8 cellular contexts compared by ENCODE assay signal in genomic region chr1:93179886-93180722, GRCh38. TPM values are rescaled to one million over a fixed set of nuclear protein-coding genes. Genes with fewer than 3 reads are reported as not detected.
A peak's percentile ranks its signal among the peaks of the same experiment; 100 is the strongest.
DNase-seq lines count a peak whose midpoint lies in the region; ATAC-seq and TF ChIP-seq lines count a peak whose summit lies in the region.

Gene TMED5, minus strand, starts transcription at chr1:93180413. Its CDS starts 171 bp downstream, at chr1:93180242.

- no peaks in the 10 kb centered on the region for H3K9me3 Mint-ChIP-seq in activated T-cell treated with anti-CD3 and anti-CD28 coated beads, Interleukin-2, amount 50 U/mL, for 4 hours

- intact Hi-C loops in Panc1 (cut with micrococcal nuclease; ENCODE audit: unreplicated experiment), result no loop called here

- H4K20me1 ChIP-seq in DND-41 (ENCODE audit: insufficient read depth, low read length) (peaks cover 26% of the 10 kb centered on the region), KMS-11 (ENCODE audit: insufficient read depth) (no peaks in the 10 kb centered on the region; the same call in 1 of the 2 replicates)

- H2AFZ ChIP-seq in DND-41 (ENCODE audit: low read depth, low read length) (peak within 1 kb of the TSS; percentile 81), KMS-11 (ENCODE audit: low read depth) (peak within 1 kb of the TSS; percentile 71)

- peak within 1 kb of the TSS; percentile 97 for H3K4me3 Mint-ChIP-seq in activated T-cell treated with anti-CD3 and anti-CD28 coated beads, Interleukin-2, amount 50 U/mL, for 4 hours

- ATAC-seq in DND-41 (ENCODE audit: insufficient read depth, low read depth) (peak; percentile 85), GM21737 (IDR thresholded peaks at IDR 0.05; ENCODE audit: unreplicated experiment) (peak; percentile 84), Panc1 (peak; percentile 98)
- ATAC-seq in activated T-cell treated with anti-CD3 and anti-CD28 coated beads, Interleukin-2, amount 50 U/mL, for 4 hours, result peak; percentile 88 to 90

- H3K4me1 Mint-ChIP-seq in activated T-cell treated with anti-CD3 and anti-CD28 coated beads, Interleukin-2, amount 50 U/mL, for 4 hours (ENCODE audit: low read depth), result peaks cover 50% of the 10 kb centered on the region

- peaks cover 21% of the 10 kb centered on the region for H3K36me3 Mint-ChIP-seq in activated T-cell treated with anti-CD3 and anti-CD28 coated beads, Interleukin-2, amount 50 U/mL, for 4 hours (ENCODE audit: insufficient read depth)

- BruUV-seq in Panc1 (replicated peaks; lab: Mats Ljungman, UMichigan), result no TSS peak

- CTCF ChIA-PET in Panc1 (lab: Charles Lee), result no interaction called here

- H3K79me2 ChIP-seq in DND-41 (ENCODE audit: insufficient read depth, low read length) (peaks cover 92% of the 10 kb centered on the region), KMS-11 (ENCODE audit: insufficient read depth, low read depth) (peaks cover 67% of the 10 kb centered on the region)

- no peaks in the 10 kb centered on the region for H3K27me3 ChIP-seq in DND-41 (ENCODE audit: insufficient read depth, low read length, poor library complexity)
- H3K27me3 ChIP-seq in KMS-11 (ENCODE audit: insufficient read depth, low read depth), result no peaks in the 10 kb centered on the region
- H3K27me3 ChIP-seq in Panc1 (ENCODE audit: control insufficient read depth, insufficient read depth, low read length), result no peaks in the 10 kb centered on the region
- no peaks in the 10 kb centered on the region for H3K27me3 ChIP-seq in esophagus (ENCODE audit: control insufficient read depth in 1 of 2, insufficient read depth in 2 of 2, low read length in 2 of 2)
- H3K27me3 ChIP-seq in mucosa of stomach (ENCODE audit: control insufficient read depth, insufficient read depth, low read length), result no peaks in the 10 kb centered on the region

- DNase-seq in DND-41, result peak; percentile 98
- DNase-seq in Panc1 (ENCODE audit: low read depth, low spot score), result peak; percentile 78
- peak; percentile 92 for DNase-seq in activated T-cell treated with anti-CD3 and anti-CD28 coated beads, Interleukin-2, amount 50 U/mL, for 4 hours
- DNase-seq in stimulated activated CD8-positive, alpha-beta memory T cell treated with anti-CD3 and anti-CD28 coated beads, Interleukin-7, amount 100 ng/mL, for 1 hour (ENCODE audit: low read depth in 2 of 2), result peak; percentile 87 to 94

- H3K4me3 ChIP-seq in DND-41 (ENCODE audit: low read depth in 1 of 2, low read length in 2 of 2), result peak within 1 kb of the TSS; percentile 45 to 82
- peak within 1 kb of the TSS; percentile 47 for H3K4me3 ChIP-seq in KMS-11 (IDR thresholded peaks at IDR 0.05; ENCODE audit: insufficient read depth, low read depth, low read length)
- peak within 1 kb of the TSS; percentile 58 to 88 for H3K4me3 ChIP-seq in Panc1 (ENCODE audit: low read depth in 2 of 2, low read length in 2 of 2)
- peak within 1 kb of the TSS; percentile 82 to 91 for H3K4me3 ChIP-seq in esophagus (ENCODE audit: low read depth in 1 of 2, low read length in 2 of 2)
- H3K4me3 ChIP-seq in mucosa of stomach (ENCODE audit: low read length), result peak within 1 kb of the TSS; percentile 100

- peak; percentile 13 for TF ChIP-seq CTCF in DND-41 (IDR thresholded peaks at IDR 0.05; ENCODE audit: borderline replicate concordance, extremely low read depth, low read length, poor library complexity, severe bottlenecking)
- no peak for TF ChIP-seq CTCF in KMS-11 (conservative IDR thresholded peaks at IDR 0.05; ENCODE audit: low read depth, low read length)
- TF ChIP-seq CTCF in Panc1 (IDR thresholded peaks at IDR 0.05), result no peak

- H3K27me3 Mint-ChIP-seq in activated T-cell treated with anti-CD3 and anti-CD28 coated beads, Interleukin-2, amount 50 U/mL, for 4 hours (ENCODE audit: low read depth), result no peaks in the 10 kb centered on the region

- POLR2A ChIA-PET in Panc1 (lab: Charles Lee), result no interaction called here

- H3K9ac ChIP-seq in DND-41 (ENCODE audit: low read depth, low read length), result peak within 1 kb of the TSS; percentile 96
- peak within 1 kb of the TSS; percentile 82 for H3K9ac ChIP-seq in KMS-11
- peak within 1 kb of the TSS; percentile 99 for H3K9ac ChIP-seq in mucosa of stomach (ENCODE audit: low read length)

- H3K9me3 ChIP-seq in DND-41 (ENCODE audit: insufficient read depth, low read length, severe bottlenecking) (no peaks in the 10 kb centered on the region), Panc1 (ENCODE audit: control insufficient read depth, insufficient read depth, low read depth, low read length) (no peaks in the 10 kb centered on the region), esophagus (ENCODE audit: control insufficient read depth in 2 of 2, insufficient read depth in 1 of 2, low read depth in 1 of 2, low read length in 1 of 2) (no peaks in the 10 kb centered on the region), mucosa of stomach (ENCODE audit: control insufficient read depth, low read length) (no peaks in the 10 kb centered on the region)

- 0 to 1% methylated on average over 78 of the region's 78 CpGs for WGBS in esophagus, 2 donors

- H3K4me2 ChIP-seq in DND-41 (ENCODE audit: insufficient read depth, low read length) (peak within 1 kb of the TSS; percentile 87), KMS-11 (peak within 1 kb of the TSS; percentile 66)

- H3K4me1 ChIP-seq in DND-41 (ENCODE audit: insufficient read depth, low read length), result peaks cover 64% of the 10 kb centered on the region
- H3K4me1 ChIP-seq in KMS-11 (ENCODE audit: low read depth, poor library complexity, severe bottlenecking), result peaks cover 35% of the 10 kb centered on the region
- peaks cover 2% of the 10 kb centered on the region; the same call in 1 of the 2 replicates for H3K4me1 ChIP-seq in Panc1 (ENCODE audit: control insufficient read depth, insufficient read depth, low read length)
- peaks cover 2 to 3% of the 10 kb centered on the region in 2 donors for H3K4me1 ChIP-seq in esophagus (ENCODE audit: control insufficient read depth in 2 of 2, insufficient read depth in 2 of 2, low read length in 1 of 2)
- peaks cover 8% of the 10 kb centered on the region for H3K4me1 ChIP-seq in mucosa of stomach (ENCODE audit: control insufficient read depth, insufficient read depth, low read length)

- in situ Hi-C loops in Panc1 (cut with HindIII; ENCODE audit: low pct_unique_long_range_greater_than_20kb, low sequenced_read_pairs), result no loop called here

- peaks cover 29% of the 10 kb centered on the region for H3K36me3 ChIP-seq in DND-41 (ENCODE audit: insufficient read depth, low read length)
- no peaks in the 10 kb centered on the region for H3K36me3 ChIP-seq in KMS-11 (ENCODE audit: insufficient read depth)
- H3K36me3 ChIP-seq in Panc1 (ENCODE audit: control insufficient read depth, insufficient read depth, low read length), result no peaks in the 10 kb centered on the region; the same call in 1 of the 2 replicates
- no peaks in the 10 kb centered on the region for H3K36me3 ChIP-seq in esophagus (ENCODE audit: control insufficient read depth in 2 of 2, insufficient read depth in 2 of 2, low read length in 1 of 2)
- no peaks in the 10 kb centered on the region for H3K36me3 ChIP-seq in mucosa of stomach (ENCODE audit: control insufficient read depth, insufficient read depth, low read length)

- H3K27ac ChIP-seq in DND-41 (ENCODE audit: low read length) (peak within 1 kb of the TSS; percentile 98), KMS-11 (peak within 1 kb of the TSS; percentile 92), Panc1 (ENCODE audit: low read length) (peak within 1 kb of the TSS; percentile 90), esophagus (ENCODE audit: low read depth in 2 of 2, low read length in 1 of 2) (peak within 1 kb of the TSS; percentile 99)

RNA-seq across cellular contexts. Expression of gene TMED5, which starts in this region (rescaled TPM):
- 45.6 TPM for total RNA-seq in Panc1 (2021; ENCODE audit: unreplicated experiment)
- 24.2 TPM for polyA plus RNA-seq in Panc1 (2012; ENCODE audit: insufficient read length)
- 10 to 100 TPM; 29.2 to 42.7 (median 35.3) TPM for total RNA-seq in activated T-cell treated with anti-CD3 and anti-CD28 coated beads, Interleukin-2, amount 50 U/mL, for 4 hours
- polyA plus RNA-seq in esophagus, result 10 to 100 TPM in 1 of 2 donors, 1 to 10 TPM in 1; 5.6 to 11.2 TPM

Comparison
In these comparisons a context has a peak if more than half of its experiments do, and no peak if none do; other contexts are left out.
1. Peak in every context shown above with its lines: DNase-seq, ATAC-seq, H3K4me3 ChIP-seq and H3K27ac ChIP-seq.
2. H3K4me3 ChIP-seq: peak in every context shown above with its lines; median percentile 100 in mucosa of stomach; 86 in esophagus; 73 in Panc1; 64 in DND-41; 47 in KMS-11.